In the genomic region with DNA sequence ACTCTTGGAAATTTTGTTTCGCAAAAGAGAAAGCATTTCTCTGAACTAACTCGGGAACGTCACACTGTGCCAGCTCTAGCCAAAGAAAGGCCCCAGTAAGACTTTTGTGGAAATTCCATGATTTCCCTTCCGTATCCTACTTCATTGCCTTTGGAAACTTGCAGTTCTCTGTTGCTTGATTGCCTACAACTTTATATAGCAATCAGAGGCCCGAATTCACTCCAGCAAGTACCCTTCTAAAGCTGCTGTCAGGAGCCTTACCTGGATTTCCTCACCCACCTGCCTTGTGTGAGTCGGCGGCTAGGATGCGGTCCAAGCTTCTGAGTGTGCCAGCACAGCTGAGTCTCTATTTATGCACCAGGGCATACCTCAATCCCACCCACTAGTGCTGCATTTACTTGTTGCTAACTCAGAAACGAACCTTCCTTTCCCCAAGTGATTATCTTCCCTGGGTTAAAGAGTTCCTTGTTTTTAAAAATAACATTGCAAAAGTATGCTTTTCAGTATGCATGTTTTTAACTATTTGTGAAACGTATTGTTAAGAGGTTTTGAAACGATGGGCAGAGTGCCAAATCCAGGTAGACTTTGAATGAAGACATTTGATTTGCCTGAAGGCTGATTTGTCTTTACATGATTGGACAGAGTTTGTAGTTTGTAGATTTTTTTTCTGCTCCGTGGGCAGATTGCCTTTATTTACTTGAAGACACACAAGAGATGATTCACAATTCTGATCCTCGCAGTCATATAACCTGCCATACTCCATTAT, we compare ENCODE assay signal across 1 cellular context.
TF ChIP-seq lines count a peak whose summit lies in the region.

A gene (minus strand): TSS at position 326 of the 766 bp plus-strand sequence. CDS start 3,203 bp downstream, outside the sequence.

TF ChIP-seq in IMR-90, 13 proteins besides CTCF, POLR2A, EP300 and RAD21 (continued from another document):
- TF ChIP-seq, protein P1, sequence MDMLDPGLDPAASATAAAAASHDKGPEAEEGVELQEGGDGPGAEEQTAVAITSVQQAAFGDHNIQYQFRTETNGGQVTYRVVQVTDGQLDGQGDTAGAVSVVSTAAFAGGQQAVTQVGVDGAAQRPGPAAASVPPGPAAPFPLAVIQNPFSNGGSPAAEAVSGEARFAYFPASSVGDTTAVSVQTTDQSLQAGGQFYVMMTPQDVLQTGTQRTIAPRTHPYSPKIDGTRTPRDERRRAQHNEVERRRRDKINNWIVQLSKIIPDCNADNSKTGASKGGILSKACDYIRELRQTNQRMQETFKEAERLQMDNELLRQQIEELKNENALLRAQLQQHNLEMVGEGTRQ (IDR thresholded peaks at IDR 0.05; ENCODE audit: low read depth, low read length), result no peak
- TF ChIP-seq RFX5 (IDR thresholded peaks at IDR 0.05; ENCODE audit: low read depth, low read length), result no peak
